In genomic region chr1:239606850-239607400, GRCh38 we compare ENCODE assay signal across 1 cellular context.
TF ChIP-seq lines count a peak whose summit lies in the region.

No MANE protein-coding gene starts in this region.

TF ChIP-seq in WTC11, 78 proteins besides CTCF, POLR2A, EP300 and RAD21 (continued from another document):
- TF ChIP-seq USF1 (CRISPR knock-in tag; IDR thresholded peaks at IDR 0.05), result no peak
- TF ChIP-seq JUN (CRISPR knock-in tag; IDR thresholded peaks at IDR 0.05), result no peak
- no peak for TF ChIP-seq ZNF232 (CRISPR knock-in tag; IDR thresholded peaks at IDR 0.05)
TF ChIP-seq in WTC11: peak in this region for 0.
